8 cellular contexts compared by ENCODE assay signal in genomic region chr6:105991561-105992314, GRCh38.
DNase-seq lines count a peak whose midpoint lies in the region; ATAC-seq and TF ChIP-seq lines count a peak whose summit lies in the region.

No MANE protein-coding gene starts in this region.

- no peaks in the 10 kb centered on the region for H3K36me3 ChIP-seq in BJ (ENCODE audit: control insufficient read depth, insufficient read depth, low read length)
- H3K36me3 ChIP-seq in SJSA1: peaks cover 4% of the 10 kb centered on the region
- no peaks in the 10 kb centered on the region for H3K36me3 ChIP-seq in mesendoderm (ENCODE audit: control insufficient read depth, insufficient read depth, low read length)
- H3K36me3 ChIP-seq in transverse colon: no peaks in the 10 kb centered on the region

- H3K9ac ChIP-seq in mesendoderm (ENCODE audit: low read length): peak overlapping the region; percentile 23

- TF ChIP-seq EP300 in transverse colon (IDR thresholded peaks at IDR 0.05; ENCODE audit: low read depth): no peak

- no peak overlapping the region for H3K27ac ChIP-seq in SJSA1
- H3K27ac ChIP-seq in mesendoderm (ENCODE audit: low read depth, low read length): no peak overlapping the region
- peak overlapping the region; percentile 79 to 84 (median 80) for H3K27ac ChIP-seq in transverse colon

- H3K27me3 ChIP-seq in BJ (ENCODE audit: control insufficient read depth, insufficient read depth, low read length): no peaks in the 10 kb centered on the region
- H3K27me3 ChIP-seq in SJSA1 (replicated peaks): no peaks in the 10 kb centered on the region
- peaks cover 4% of the 10 kb centered on the region for H3K27me3 ChIP-seq in mesendoderm (ENCODE audit: insufficient read depth, low read length, poor library complexity)
- peaks cover 87% of the 10 kb centered on the region for H3K27me3 ChIP-seq in transverse colon

- no peaks in the 10 kb centered on the region for H3K9me3 ChIP-seq in SJSA1 (replicated peaks)
- no peaks in the 10 kb centered on the region for H3K9me3 ChIP-seq in transverse colon

- no peak for TF ChIP-seq POLR2A in transverse colon (IDR thresholded peaks at IDR 0.05)

- H3K56ac ChIP-seq in mesendoderm (ENCODE audit: low read length): peak overlapping the region; percentile 36

- DNase-seq in BJ (ENCODE audit: low read depth) (no peak), SJSA1 (ENCODE audit: low read depth in 1 of 2, low spot score in 2 of 2) (peak in 1 of 2 experiments; percentile 13), cerebellar cortex (ENCODE audit: low spot score) (peak; percentile 64), mesendoderm (peak; percentile 77), transverse colon (peak; percentile 55), NCI-H524 treated with DMSO at 0.1 percent for 48 hours (lab: John Stamatoyannopoulos, UW) (no peak)

- CTCF ChIA-PET in BJ (lab: Yijun Ruan, JAX): interaction anchor here (0.7 to 4.3 kb wide), 7 partner anchors 9 to 560 kb away, joined by 3 to 26 read pairs (median 5); partner anchors contain the start of gene PRDM1

- H3K4me2 ChIP-seq in mesendoderm (ENCODE audit: low read length): peak overlapping the region; percentile 85

- no peak for TF ChIP-seq CTCF in BJ (IDR thresholded peaks at IDR 0.05; ENCODE audit: insufficient read depth, low read depth, low read length)
- no peak for TF ChIP-seq CTCF in transverse colon (IDR thresholded peaks at IDR 0.05)

- H2BK15ac ChIP-seq in mesendoderm (replicated peaks; ENCODE audit: low read depth): no peak overlapping the region

- WGBS in mesendoderm (ENCODE audit: extremely low coverage, insufficient coverage, low lambda C conversion rate): no CpG with 5 or more reads among the region's 23 CpGs
- 5 to 6% methylated on average over 7 to 23 of the region's 23 CpGs for WGBS in transverse colon (ENCODE audit: low coverage in 1 of 2), 2 donors

- H3K4ac ChIP-seq in mesendoderm (ENCODE audit: low read depth, low read length): no peak overlapping the region

- ATAC-seq in GM18907 (IDR thresholded peaks at IDR 0.05; ENCODE audit: unreplicated experiment) (peak; percentile 44), HG03135 (IDR thresholded peaks at IDR 0.05; ENCODE audit: unreplicated experiment) (peak; percentile 40)

- H3K18ac ChIP-seq in mesendoderm (ENCODE audit: low read length): peak overlapping the region; percentile 13

- no peak overlapping the region for H2BK5ac ChIP-seq in mesendoderm (ENCODE audit: low read length)

- H2AK5ac ChIP-seq in mesendoderm (ENCODE audit: low read length): no peak overlapping the region

- intact Hi-C loops in transverse colon (cut with DNase I; ENCODE audit: low total_unique reads): no loop called here

- H3K4me1 ChIP-seq in SJSA1 (replicated peaks): peaks cover 17% of the 10 kb centered on the region
- peaks cover 4% of the 10 kb centered on the region for H3K4me1 ChIP-seq in mesendoderm (ENCODE audit: control insufficient read depth, low read depth, low read length)
- peaks cover 0 to 33% (median 20%) of the 10 kb centered on the region in 4 donors for H3K4me1 ChIP-seq in transverse colon

- H3K79me2 ChIP-seq in mesendoderm (ENCODE audit: control insufficient read depth, insufficient read depth, low read length): no peaks in the 10 kb centered on the region

- no peak overlapping the region for H4K5ac ChIP-seq in mesendoderm (ENCODE audit: low read length)

- H3K79me1 ChIP-seq in mesendoderm (ENCODE audit: low read length): no peaks in the 10 kb centered on the region

- H3K4me3 ChIP-seq in BJ (ENCODE audit: low read depth, low read length): peak overlapping the region; percentile 60
- peak overlapping the region; percentile 51 for H3K4me3 ChIP-seq in SJSA1
- peak overlapping the region; percentile 1 for H3K4me3 ChIP-seq in mesendoderm (ENCODE audit: low read length)
- peak overlapping the region; percentile 57 to 78 (median 60) for H3K4me3 ChIP-seq in transverse colon

- POLR2A ChIA-PET in BJ (lab: Charles Lee): no interaction called here

- no peak overlapping the region for H4K8ac ChIP-seq in mesendoderm (ENCODE audit: low read depth, low read length)

- H2BK120ac ChIP-seq in mesendoderm (ENCODE audit: low read depth, low read length): no peak overlapping the region

- no peak overlapping the region for H3K23ac ChIP-seq in mesendoderm (ENCODE audit: low read length)

- in situ Hi-C loops in transverse colon (cut with MboI; ENCODE audit: low pct_ligation_motif_present in 1 of 4, low pct_unique_long_range_greater_than_20kb in 1 of 4, low sequenced_read_pairs in 3 of 4): no loop called here

Comparison
In these comparisons a context has a peak if more than half of its experiments do, and no peak if none do; other contexts are left out.
1. DNase-seq: peak in cerebellar cortex (single experiment), mesendoderm (single experiment) and transverse colon (single experiment); none in BJ (single experiment) and NCI-H524 treated with DMSO at 0.1 percent for 48 hours (single experiment).
2. H3K4me3 ChIP-seq: peak in every context shown above with its lines; median percentile 60 in BJ; 60 in transverse colon; 51 in SJSA1; 1 in mesendoderm.
3. H3K27ac ChIP-seq: peak in transverse colon (4 of 4); none in SJSA1 (single experiment) and mesendoderm (single experiment).